Comparison of ENCODE assay signal across 8 cellular contexts in genomic region chr13:113742000-113742441, GRCh38. TPM values are rescaled to one million over a fixed set of nuclear protein-coding genes. Genes with fewer than 3 reads are reported as not detected.
DNase-seq lines count a peak whose midpoint lies in the region; ATAC-seq lines count a peak whose summit lies in the region.

No MANE protein-coding gene starts in this region.

- H3K4me3 Mint-ChIP-seq in activated CD4-positive, alpha-beta T cell treated with anti-CD3 and anti-CD28 coated beads, Interleukin-2, amount 10 ng/mL, durations not matched to agents 7 days and 5 days, result no peak overlapping the region

- peak; percentile 19 for DNase-seq in activated CD4-positive, alpha-beta T cell treated with anti-CD3 and anti-CD28 coated beads, Interleukin-2, amount 10 ng/mL, durations not matched to agents 7 days and 5 days
- DNase-seq in activated CD4-positive, alpha-beta T cell treated with anti-CD3 and anti-CD28 coated beads for 1 hour, result no peak
- peak; percentile 64 for DNase-seq in NCI-H1092 treated with DMSO at 0.1 percent for 48 hours (lab: John Stamatoyannopoulos, UW)
- peak; percentile 30 for DNase-seq in activated naive CD4-positive, alpha-beta T cell treated with anti-CD3 and anti-CD28 coated beads, Interleukin-2, amount 50 U/mL, for 16 hours
- peak; percentile 57 for DNase-seq in iPS-NIHi7 (ENCODE audit: extremely low spot score)
- no peak for DNase-seq in activated gamma-delta T cell (lab: John Stamatoyannopoulos, UW)

- CTCF ChIA-PET in activated CD4-positive, alpha-beta T cell treated with anti-CD3 and anti-CD28 coated beads, Interleukin-2, amount 10 ng/mL, durations not matched to agents 7 days and 5 days (lab: Charles Lee), result interaction anchor here (1.4 kb wide), 1 partner anchor 12 kb away, joined by 3 read pairs; no protein-coding TSS in a partner anchor

- ATAC-seq in HG02840 (IDR thresholded peaks at IDR 0.05; ENCODE audit: low FRiP score, unreplicated experiment) (no peak), HG03571 (IDR thresholded peaks at IDR 0.05; ENCODE audit: unreplicated experiment) (no peak)

- no peaks in the 10 kb centered on the region for H3K36me3 Mint-ChIP-seq in activated CD4-positive, alpha-beta T cell treated with anti-CD3 and anti-CD28 coated beads, Interleukin-2, amount 10 ng/mL, durations not matched to agents 7 days and 5 days (ENCODE audit: low read depth)

- H3K27me3 Mint-ChIP-seq in activated CD4-positive, alpha-beta T cell treated with anti-CD3 and anti-CD28 coated beads, Interleukin-2, amount 10 ng/mL, durations not matched to agents 7 days and 5 days, result peaks cover 22% of the 10 kb centered on the region

- no peaks in the 10 kb centered on the region for H3K9me3 Mint-ChIP-seq in activated CD4-positive, alpha-beta T cell treated with anti-CD3 and anti-CD28 coated beads, Interleukin-2, amount 10 ng/mL, durations not matched to agents 7 days and 5 days

- no peak overlapping the region for H3K27ac Mint-ChIP-seq in activated CD4-positive, alpha-beta T cell treated with anti-CD3 and anti-CD28 coated beads, Interleukin-2, amount 10 ng/mL, durations not matched to agents 7 days and 5 days

- POLR2A ChIA-PET in activated CD4-positive, alpha-beta T cell treated with anti-CD3 and anti-CD28 coated beads, Interleukin-2, amount 10 ng/mL, durations not matched to agents 7 days and 5 days (lab: Charles Lee), result no interaction called here

- H3K4me1 Mint-ChIP-seq in activated CD4-positive, alpha-beta T cell treated with anti-CD3 and anti-CD28 coated beads, Interleukin-2, amount 10 ng/mL, durations not matched to agents 7 days and 5 days, result peaks cover 19% of the 10 kb centered on the region

RNA-seq across cellular contexts. Expression of gene TMEM255B, which starts 17.0 kb away (rescaled TPM):
- 1 to 10 TPM; 1.3 to 1.8 TPM for total RNA-seq in activated CD4-positive, alpha-beta T cell treated with anti-CD3 and anti-CD28 coated beads, Interleukin-2, amount 10 ng/mL, durations not matched to agents 7 days and 5 days

Comparison
In these comparisons a context has a peak if more than half of its experiments do, and no peak if none do; other contexts are left out.
1. DNase-seq: peak in activated CD4-positive, alpha-beta T cell treated with anti-CD3 and anti-CD28 coated beads, Interleukin-2, amount 10 ng/mL, durations not matched to agents 7 days and 5 days (single experiment), NCI-H1092 treated with DMSO at 0.1 percent for 48 hours (single experiment), activated naive CD4-positive, alpha-beta T cell treated with anti-CD3 and anti-CD28 coated beads, Interleukin-2, amount 50 U/mL, for 16 hours (single experiment) and iPS-NIHi7 (single experiment); none in activated CD4-positive, alpha-beta T cell treated with anti-CD3 and anti-CD28 coated beads for 1 hour (single experiment) and activated gamma-delta T cell (single experiment).